ENCODE assay signal across 33 cellular contexts in the genomic region with DNA sequence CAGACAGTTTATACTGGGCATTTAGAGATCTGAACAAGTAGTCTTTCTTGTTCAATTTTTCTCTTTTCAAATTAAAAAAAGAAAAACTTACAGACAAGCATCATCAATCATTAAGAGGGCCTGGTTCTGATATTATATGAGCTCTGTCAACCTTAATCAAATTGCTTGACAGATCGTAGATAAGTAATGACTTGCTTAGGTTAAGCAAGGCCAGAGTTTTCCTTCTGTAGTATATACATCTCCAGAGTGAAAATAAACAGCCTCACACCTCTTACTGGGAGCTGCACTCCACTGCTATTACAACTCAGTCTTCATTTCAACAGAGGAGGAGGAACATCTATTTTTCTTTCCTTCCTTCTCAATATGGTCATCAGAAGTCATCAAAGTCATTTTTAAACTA.
"Had no signal": no experiment of that assay in that cellular context is flagged by ENCODE, and none has a peak within 500 bp of the region (broad histone marks: within the 10 kb centered on the region; RNA-seq: fewer than 3 reads in every experiment).

No MANE protein-coding gene starts in this region.

- H3K9me3 ChIP-seq: adrenal gland, MG63, SJCRH30 had no signal

- H3K4me1 ChIP-seq: adrenal gland, SJCRH30 had no signal

- DNase-seq: activated CD4-positive, alpha-beta T cell treated with anti-CD3 and anti-CD28 coated beads for 36 hours; activated CD4-positive, alpha-beta T cell treated with anti-CD3 and anti-CD28 coated beads, Interleukin-2, amount 10 ng/mL, durations not matched to agents 7 days and 5 days; activated CD4-positive, alpha-beta T cell treated with anti-CD3 and anti-CD28 coated beads, Interleukin-2, amount 50 U/mL, for 48 hours; activated CD8-positive, alpha-beta T cell treated with anti-CD3 and anti-CD28 coated beads, Interleukin-2, amount 10 ng/mL, durations not matched to agents 7 days and 5 days; activated gamma-delta T cell; activated naive CD4-positive, alpha-beta T cell treated with Interleukin-2 at 50 U/mL for 16 hours; activated naive CD8-positive, alpha-beta T cell treated with anti-CD3 and anti-CD28 coated beads, Interleukin-2, amount 10 ng/mL, durations not matched to agents 7 days and 5 days; activated T-cell treated with anti-CD3 and anti-CD28 coated beads, Interleukin-2, amount 50 U/mL, for 24 hours; adrenal gland; anterior cingulate cortex; caudate nucleus; cerebellar nuclear complex; Kasumi-1; MG63; NCI-H1048; NCI-H1105 treated with DMSO at 0.1 percent for 48 hours; NCI-H1436; NCI-H1694; NCI-H1930; NCI-H2081 treated with DMSO at 0.1 percent for 48 hours; NCI-H345; NCI-H524 treated with DMSO at 0.1 percent for 48 hours; SHP77; SJCRH30 had no signal

- ATAC-seq: activated CD4-positive, alpha-beta T cell treated with anti-CD3 and anti-CD28 coated beads for 36 hours; activated CD4-positive, CD25-positive, alpha-beta regulatory T cell treated with anti-CD3 and anti-CD28 coated beads, Interleukin-2, amount 50 U/mL, for 24 hours; activated CD8-positive, alpha-beta T cell treated with anti-CD3 and anti-CD28 coated beads, Interleukin-2, amount 10 ng/mL, durations not matched to agents 7 days and 5 days; Panc1; WTC11 had no signal

- H3K27me3 Mint-ChIP-seq: activated CD4-positive, alpha-beta T cell treated with anti-CD3 and anti-CD28 coated beads for 36 hours; activated CD4-positive, alpha-beta T cell treated with anti-CD3 and anti-CD28 coated beads, Interleukin-2, amount 10 ng/mL, durations not matched to agents 7 days and 5 days; activated naive CD4-positive, alpha-beta T cell treated with anti-CD3 and anti-CD28 coated beads, Interleukin-2, amount 50 U/mL, for 24 hours; activated T-cell treated with anti-CD3 and anti-CD28 coated beads, Interleukin-2, amount 50 U/mL, for 24 hours had no signal

- H3K36me3 ChIP-seq: adrenal gland had no signal

- H3K9me3 Mint-ChIP-seq: activated CD4-positive, alpha-beta T cell treated with anti-CD3 and anti-CD28 coated beads, Interleukin-2, amount 10 ng/mL, durations not matched to agents 7 days and 5 days; activated naive CD4-positive, alpha-beta T cell treated with anti-CD3 and anti-CD28 coated beads, Interleukin-2, amount 50 U/mL, for 24 hours; activated naive CD8-positive, alpha-beta T cell treated with anti-CD3 and anti-CD28 coated beads, Interleukin-2, amount 10 ng/mL, durations not matched to agents 7 days and 5 days; activated T-cell treated with anti-CD3 and anti-CD28 coated beads, Interleukin-2, amount 50 U/mL, for 24 hours; activated T-helper 2 cell treated with anti-CD3 and anti-CD28 coated beads, Interferon-gamma antibody, Interleukin-2, Interleukin-4, amounts not matched to agents 10 μg/mL and 5 μg/mL and 100 μg/mL, durations not matched to agents 14 hours and 24 hours and 36 hours; T-helper 1 cell treated with Interleukin-12 subunit alpha and Interleukin-12 subunit beta and Interleukin-4 antibody, amounts not matched to agents 30 μg/mL and 1 μg/mL, for 36 hours; T-helper 2 cell treated with Interferon-gamma antibody and Interleukin-4, amounts not matched to agents 5 μg/mL and 100 μg/mL, for 36 hours; WTC11 had no signal

- H3K4me1 Mint-ChIP-seq: activated CD4-positive, alpha-beta T cell treated with anti-CD3 and anti-CD28 coated beads, Interleukin-2, amount 10 ng/mL, durations not matched to agents 7 days and 5 days; activated naive CD8-positive, alpha-beta T cell treated with anti-CD3 and anti-CD28 coated beads, Interleukin-2, amount 10 ng/mL, durations not matched to agents 7 days and 5 days had no signal

- H3K36me3 Mint-ChIP-seq: activated naive CD8-positive, alpha-beta T cell treated with anti-CD3 and anti-CD28 coated beads, Interleukin-2, amount 10 ng/mL, durations not matched to agents 7 days and 5 days had no signal

- H3K27ac Mint-ChIP-seq: activated CD4-positive, alpha-beta T cell treated with anti-CD3 and anti-CD28 coated beads for 36 hours; activated CD4-positive, alpha-beta T cell treated with anti-CD3 and anti-CD28 coated beads, Interleukin-2, amount 10 ng/mL, durations not matched to agents 7 days and 5 days; activated CD8-positive, alpha-beta T cell treated with anti-CD3 and anti-CD28 coated beads, Interleukin-2, amount 10 ng/mL, durations not matched to agents 7 days and 5 days; activated naive CD4-positive, alpha-beta T cell treated with anti-CD3 and anti-CD28 coated beads, Interleukin-2, amount 50 U/mL, for 24 hours; activated naive CD8-positive, alpha-beta T cell treated with anti-CD3 and anti-CD28 coated beads, Interleukin-2, amount 10 ng/mL, durations not matched to agents 7 days and 5 days; activated T-cell treated with anti-CD3 and anti-CD28 coated beads, Interleukin-2, amount 50 U/mL, for 24 hours; activated T-helper 2 cell treated with anti-CD3 and anti-CD28 coated beads, Interferon-gamma antibody, Interleukin-2, Interleukin-4, amounts not matched to agents 10 μg/mL and 5 μg/mL and 100 μg/mL, durations not matched to agents 14 hours and 24 hours and 36 hours; T-helper 1 cell treated with Interleukin-12 subunit alpha and Interleukin-12 subunit beta and Interleukin-4 antibody, amounts not matched to agents 30 μg/mL and 1 μg/mL, for 36 hours; T-helper 2 cell treated with Interferon-gamma antibody and Interleukin-4, amounts not matched to agents 5 μg/mL and 100 μg/mL, for 36 hours; WTC11 had no signal

- FAIRE-seq: bronchial epithelial cell, TTC549 had no signal

- H3K27ac ChIP-seq: adrenal gland, SJCRH30 had no signal

- H3K4me3 ChIP-seq: adrenal gland, MG63, SJCRH30 had no signal

- H3K4me3 Mint-ChIP-seq: activated CD4-positive, alpha-beta T cell treated with anti-CD3 and anti-CD28 coated beads for 36 hours; activated CD4-positive, alpha-beta T cell treated with anti-CD3 and anti-CD28 coated beads, Interleukin-2, amount 10 ng/mL, durations not matched to agents 7 days and 5 days; activated CD8-positive, alpha-beta T cell treated with anti-CD3 and anti-CD28 coated beads, Interleukin-2, amount 10 ng/mL, durations not matched to agents 7 days and 5 days; activated naive CD4-positive, alpha-beta T cell treated with anti-CD3 and anti-CD28 coated beads, Interleukin-2, amount 50 U/mL, for 24 hours; activated naive CD8-positive, alpha-beta T cell treated with anti-CD3 and anti-CD28 coated beads, Interleukin-2, amount 10 ng/mL, durations not matched to agents 7 days and 5 days; activated T-cell treated with anti-CD3 and anti-CD28 coated beads, Interleukin-2, amount 50 U/mL, for 24 hours; T-helper 1 cell treated with Interleukin-12 subunit alpha and Interleukin-12 subunit beta and Interleukin-4 antibody, amounts not matched to agents 30 μg/mL and 1 μg/mL, for 36 hours; T-helper 2 cell treated with Interferon-gamma antibody and Interleukin-4, amounts not matched to agents 5 μg/mL and 100 μg/mL, for 36 hours; WTC11 had no signal
